Comparison of ENCODE assay signal across 20 cellular contexts in genomic region chr4:128275351-128275750, GRCh38. TPM values are rescaled to one million over a fixed set of nuclear protein-coding genes. Genes with fewer than 3 reads are reported as not detected.
DNase-seq lines count a peak whose midpoint lies in the region; FAIRE-seq and TF ChIP-seq lines count a peak whose summit lies in the region.
"Had no signal": no experiment of that assay in that cellular context is flagged by ENCODE, and none has a peak within 500 bp of the region (broad histone marks: within the 10 kb centered on the region; RNA-seq: fewer than 3 reads in every experiment).

No MANE protein-coding gene starts in this region.

- H3K27me3 ChIP-seq in ACC112 (ENCODE audit: insufficient read depth, low read length), result no peaks in the 10 kb centered on the region
- no peaks in the 10 kb centered on the region for H3K27me3 ChIP-seq in keratinocyte (ENCODE audit: control insufficient read depth, extremely low read depth, insufficient read depth, low read length)
- H3K27me3 ChIP-seq in A673 (replicated peaks; ENCODE audit: insufficient read depth, low read depth, low read length, poor library complexity), result no peaks in the 10 kb centered on the region
- H3K27me3 ChIP-seq: heart left ventricle, transverse colon had no signal

- dilution Hi-C loops in keratinocyte (cut with MboI; ENCODE audit: extremely low pct_ligation_motif_present, low sequenced_read_pairs), result no loop called here

- intact Hi-C loops in A673 (cut with micrococcal nuclease; ENCODE audit: unreplicated experiment), result no loop called here

- POLR2A ChIA-PET in A673 (lab: Charles Lee; ENCODE audit: low non-redundant PET), result no interaction called here

- H3K4me3 ChIP-seq in ACC112 (ENCODE audit: low read depth, low read length), result no peak overlapping the region; the same call in 1 of the 2 replicates
- no peak overlapping the region for H3K4me3 ChIP-seq in keratinocyte (ENCODE audit: control insufficient read depth in 2 of 3, extremely low read depth in 1 of 3, insufficient read depth in 2 of 3, low read depth in 1 of 3, low read length in 3 of 3)
- no peak overlapping the region for H3K4me3 ChIP-seq in A673 (ENCODE audit: low read depth, low read length, poor library complexity, severe bottlenecking)
- H3K4me3 ChIP-seq: heart left ventricle, transverse colon had no signal

- H4K20me1 ChIP-seq in keratinocyte (ENCODE audit: control insufficient read depth, extremely low read depth, insufficient read depth, low read length), result no peaks in the 10 kb centered on the region

- TF ChIP-seq POLR2A in H54 (IDR thresholded peaks at IDR 0.05; ENCODE audit: low read depth, low read length), result no peak

- CTCF ChIA-PET in A673 (lab: Charles Lee), result no interaction called here

- FAIRE-seq in keratinocyte (lab: Jason Lieb, UNC), result no peak
- no peak for FAIRE-seq in H54 (lab: Jason Lieb, UNC)

- peak overlapping the region; percentile 42 for H3K27ac ChIP-seq in ACC112 (ENCODE audit: low read depth, low read length)
- peak overlapping the region; percentile 30 for H3K27ac ChIP-seq in keratinocyte (ENCODE audit: control insufficient read depth, insufficient read depth, low read length)
- H3K27ac ChIP-seq in A673 (ENCODE audit: low read depth, low read length, poor library complexity, severe bottlenecking), result no peak overlapping the region
- H3K27ac ChIP-seq: heart left ventricle, KMS-11, transverse colon had no signal

- no peak overlapping the region for H3K9ac ChIP-seq in keratinocyte (ENCODE audit: control insufficient read depth, extremely low read depth, insufficient read depth, low read length)
- H3K9ac ChIP-seq: KMS-11 had no signal

- peaks cover 67% of the 10 kb centered on the region for H3K79me2 ChIP-seq in ACC112 (ENCODE audit: control insufficient read depth, insufficient read depth, low read length, unreplicated experiment)
- H3K79me2 ChIP-seq in keratinocyte (ENCODE audit: control insufficient read depth, insufficient read depth, low read length), result peaks cover 52% of the 10 kb centered on the region

- H3K36me3 ChIP-seq in ACC112 (ENCODE audit: insufficient read depth, low read length), result peaks cover 51% of the 10 kb centered on the region
- peaks cover 5 to 9% of the 10 kb centered on the region in 2 experiments for H3K36me3 ChIP-seq in keratinocyte (ENCODE audit: control insufficient read depth in 2 of 2, extremely low read depth in 1 of 2, insufficient read depth in 2 of 2, low read length in 2 of 2)
- H3K36me3 ChIP-seq in A673 (ENCODE audit: insufficient read depth, low read length, poor library complexity, severe bottlenecking), result peaks cover 37% of the 10 kb centered on the region

- H3K4me2 ChIP-seq in keratinocyte (ENCODE audit: control insufficient read depth, extremely low read depth, insufficient read depth, low read depth, low read length), result peak overlapping the region; percentile 19
- H3K4me2 ChIP-seq: KMS-11 had no signal

- H2AFZ ChIP-seq in ACC112 (ENCODE audit: low read length, unreplicated experiment) (no peak overlapping the region), keratinocyte (ENCODE audit: control insufficient read depth, low read length) (no peak overlapping the region)

- TF ChIP-seq CTCF in keratinocyte (optimal IDR thresholded peaks at IDR 0.05 in 1 of 3, IDR thresholded peaks at IDR 0.05 in 1 of 3, conservative IDR thresholded peaks at IDR 0.05 in 1 of 3; ENCODE audit: extremely low read depth in 1 of 3, insufficient read depth in 2 of 3, low read length in 3 of 3), result no peak
- TF ChIP-seq CTCF in A673 (conservative IDR thresholded peaks at IDR 0.05; ENCODE audit: low read depth, low read length), result no peak

- H3K9me1 ChIP-seq in keratinocyte (ENCODE audit: control insufficient read depth, extremely low read depth, insufficient read depth, low read length), result no peaks in the 10 kb centered on the region

- no TSS peak for BruUV-seq in A673 (replicated peaks; lab: Mats Ljungman, UMichigan)

- DNase-seq in HS-5 (ENCODE audit: low read depth) (peak; percentile 50), amniotic epithelial cell (ENCODE audit: low read depth) (peak; percentile 42), keratinocyte (ENCODE audit: low read depth, low spot score) (no peak), A673 (ENCODE audit: low spot score) (no peak), GM19238 (ENCODE audit: insufficient read length, low spot score) (no peak), ureter (ENCODE audit: low spot score) (no peak), H54 (ENCODE audit: insufficient read length, low spot score) (no peak)
- DNase-seq: activated CD4-positive, alpha-beta T cell treated with anti-CD3 and anti-CD28 coated beads, Interleukin-2, amount 50 U/mL, for 48 hours; activated naive CD4-positive, alpha-beta T cell; CD4-positive, CD25-positive, alpha-beta regulatory T cell; effector CD4-positive, alpha-beta T cell; heart left ventricle; natural killer cell; NCI-H1417; NCI-H526; stimulated activated naive CD8-positive, alpha-beta T cell treated with anti-CD3 and anti-CD28 coated beads, Interleukin-15, Interleukin-2, amounts not matched to agents 100 U/mL and 50 U/mL, for 24 hours; T-helper 2 cell; transverse colon had no signal

- H3K4me1 ChIP-seq in ACC112 (ENCODE audit: control insufficient read depth, insufficient read depth, low read length, unreplicated experiment) (peaks cover 23% of the 10 kb centered on the region), keratinocyte (ENCODE audit: control insufficient read depth, extremely low read depth, insufficient read depth, low read length) (peaks cover 6% of the 10 kb centered on the region), A673 (ENCODE audit: insufficient read depth, low read length, poor library complexity, severe bottlenecking) (no peaks in the 10 kb centered on the region)
- H3K4me1 ChIP-seq: transverse colon had no signal

- H3K9me3 ChIP-seq in keratinocyte (ENCODE audit: control insufficient read depth, low read depth, low read length), result no peaks in the 10 kb centered on the region
- no peaks in the 10 kb centered on the region for H3K9me3 ChIP-seq in A673 (ENCODE audit: low read depth, low read length, poor library complexity, severe bottlenecking)
- H3K9me3 ChIP-seq: heart left ventricle, transverse colon had no signal

RNA-seq across cellular contexts. Expression of gene PGRMC2, which starts 12.3 kb away (rescaled TPM):
- polyA plus RNA-seq in keratinocyte, result 14.6 to 26.7 TPM (median 20.0 TPM) in 3 replicates
- polyA plus RNA-seq in keratinocyte (2011; ENCODE audit: low read depth), result 67.5 TPM
- 13.3 and 27.2 TPM in 2 replicates for polyA plus RNA-seq in keratinocyte (2011; cell fraction: cytosol; rRNA removed)
- 35.7 and 49.7 TPM in 2 replicates for polyA plus RNA-seq in keratinocyte (2011; cell fraction: nucleus; rRNA removed)
- 64.0 and 95.7 TPM in 2 replicates for polyA plus RNA-seq in keratinocyte (2012; ENCODE audit: low replicate concordance)
- 1.8 to 5.7 TPM (median 2.0 TPM) in 3 replicates for polyA minus RNA-seq in keratinocyte
- polyA minus RNA-seq in keratinocyte (2011; cell fraction: cytosol; rRNA and poly(A)+ RNA removed), result 9.0 TPM
- polyA minus RNA-seq in keratinocyte (2011; cell fraction: nucleus; rRNA and poly(A)+ RNA removed), result 7.6 and 14.6 TPM in 2 replicates
- total RNA-seq in A673 (2021) (49.7 and 51.7 TPM in 2 replicates), ureter (80.5 TPM)

Comparison
In these comparisons a context has a peak if more than half of its experiments do, and no peak if none do; other contexts are left out.
1. DNase-seq: peak in HS-5 (single experiment) and amniotic epithelial cell (single experiment); none in keratinocyte (single experiment), A673 (single experiment), GM19238 (single experiment), ureter (single experiment) and H54 (single experiment).